In genomic region chr5:109857405-109858031, GRCh38 we compare ENCODE assay signal across 13 cellular contexts.
DNase-seq lines count a peak whose midpoint lies in the region; ATAC-seq and TF ChIP-seq lines count a peak whose summit lies in the region.
"Had no signal": no experiment of that assay in that cellular context is flagged by ENCODE, and none has a peak within 500 bp of the region (broad histone marks: within the 10 kb centered on the region; RNA-seq: fewer than 3 reads in every experiment).

No MANE protein-coding gene starts in this region.

- POLR2A ChIA-PET in CD8-positive, alpha-beta T cell (lab: Charles Lee): interaction anchor here (1.0 to 3.0 kb wide), 9 partner anchors 9 to 167 kb away, joined by 3 to 14 read pairs (median 4); partner anchors contain the start of gene MAN2A1

- DNase-seq in CD8-positive, alpha-beta T cell: peak in 5 of 7 experiments; percentile 9 to 68 (median 23)
- peak; percentile 99 for DNase-seq in MM.1S
- DNase-seq in left lobe of liver (ENCODE audit: low spot score): no peak
- no peak for DNase-seq in NCI-H187 (lab: John Stamatoyannopoulos, UW)
- DNase-seq in GOT3 (lab: John Stamatoyannopoulos, UW): no peak
- no peak for DNase-seq in COLO829 (ENCODE audit: low spot score)
- DNase-seq in trophoblast cell: no peak
- DNase-seq: brain microvascular endothelial cell; C1 segment of cervical spinal cord; NK-92 treated with Interleukin-12 subunit alpha and Interleukin-12 subunit beta, amount 100 ng/mL, for 24 hours; ovary had no signal

- intact Hi-C loops in CD8-positive, alpha-beta T cell (cut with DNase I, micrococcal nuclease): loop anchor here (1.0 to 5.0 kb wide), 4 partner anchors 9 to 195 kb away; no protein-coding TSS in a partner anchor

- H3K79me2 ChIP-seq in MM.1S (ENCODE audit: low read length): peaks cover 40% of the 10 kb centered on the region
- no peaks in the 10 kb centered on the region for H3K79me2 ChIP-seq in trophoblast cell (ENCODE audit: control insufficient read depth, insufficient read depth, low read length, poor library complexity)

- no peak overlapping the region for H2BK120ac ChIP-seq in trophoblast cell (ENCODE audit: insufficient read depth, low read length, poor library complexity)

- H2BK5ac ChIP-seq in trophoblast cell (ENCODE audit: low read depth, low read length, poor library complexity): no peak overlapping the region

- peaks cover 72% of the 10 kb centered on the region for H3K4me1 ChIP-seq in CD8-positive, alpha-beta T cell (ENCODE audit: insufficient read depth, low read length)
- H3K4me1 ChIP-seq in MM.1S (ENCODE audit: low read length) (peaks cover 97% of the 10 kb centered on the region), trophoblast cell (ENCODE audit: control insufficient read depth in 1 of 2, insufficient read depth in 2 of 2, low read length in 2 of 2) (no peaks in the 10 kb centered on the region)

- TF ChIP-seq CTCF in CD8-positive, alpha-beta T cell (IDR thresholded peaks at IDR 0.05): no peak
- TF ChIP-seq CTCF in MM.1S (IDR thresholded peaks at IDR 0.05; ENCODE audit: low read length): 0 out of 2 replicates have a peak, but pooled peaks have one; percentile 7

- no peak overlapping the region for H4K12ac ChIP-seq in trophoblast cell (ENCODE audit: low read depth, low read length)

- no peaks in the 10 kb centered on the region for H4K20me1 ChIP-seq in MM.1S (ENCODE audit: insufficient read depth, low read length)

- peak overlapping the region; percentile 68 for H3K9ac ChIP-seq in MM.1S (ENCODE audit: low read length)
- H3K9ac ChIP-seq in trophoblast cell (ENCODE audit: low read length): no peak overlapping the region

- WGBS in trophoblast cell (ENCODE audit: extremely low coverage, insufficient coverage, insufficient read length): no CpG with 5 or more reads among the region's 8 CpGs

- H3K4me1 Mint-ChIP-seq in CD8-positive, alpha-beta T cell (ENCODE audit: low read depth): peaks cover 89% of the 10 kb centered on the region
- peaks cover 23% of the 10 kb centered on the region for H3K4me1 Mint-ChIP-seq in activated T-helper 17 cell treated with anti-CD3 and anti-CD28 coated beads, Interleukin-2, amount 50 U/mL, for 72 hours

- H3K27me3 Mint-ChIP-seq in CD8-positive, alpha-beta T cell (ENCODE audit: low read depth): no peaks in the 10 kb centered on the region
- no peaks in the 10 kb centered on the region for H3K27me3 Mint-ChIP-seq in activated T-helper 17 cell treated with anti-CD3 and anti-CD28 coated beads, Interleukin-2, amount 50 U/mL, for 72 hours

- H2AK5ac ChIP-seq in trophoblast cell (ENCODE audit: low read length): no peak overlapping the region

- H3K9me3 ChIP-seq in CD8-positive, alpha-beta T cell (ENCODE audit: low read length): no peaks in the 10 kb centered on the region
- H3K9me3 ChIP-seq in MM.1S (replicated peaks; ENCODE audit: insufficient read depth, low read length) (no peaks in the 10 kb centered on the region), trophoblast cell (ENCODE audit: insufficient read depth, low read depth, low read length) (no peaks in the 10 kb centered on the region)
- H3K9me3 ChIP-seq: ovary had no signal

- H3K27me3 ChIP-seq in CD8-positive, alpha-beta T cell (ENCODE audit: insufficient read depth, low read length): no peaks in the 10 kb centered on the region
- H3K27me3 ChIP-seq in MM.1S (replicated peaks; ENCODE audit: insufficient read depth, low read length) (no peaks in the 10 kb centered on the region), trophoblast cell (ENCODE audit: insufficient read depth, low read length) (no peaks in the 10 kb centered on the region)
- H3K27me3 ChIP-seq: brain microvascular endothelial cell, ovary had no signal

- H3K4me3 Mint-ChIP-seq in CD8-positive, alpha-beta T cell: peak overlapping the region; percentile 76
- H3K4me3 Mint-ChIP-seq in activated T-helper 17 cell treated with anti-CD3 and anti-CD28 coated beads, Interleukin-2, amount 50 U/mL, for 72 hours: peak overlapping the region; percentile 70

- H3K4ac ChIP-seq in trophoblast cell (ENCODE audit: low read depth, low read length): no peak overlapping the region

- peak overlapping the region; percentile 30 for H3K27ac ChIP-seq in CD8-positive, alpha-beta T cell (ENCODE audit: low read depth, low read length)
- H3K27ac ChIP-seq in MM.1S (ENCODE audit: low read length) (peak overlapping the region; percentile 97), trophoblast cell (ENCODE audit: low read depth, low read length) (no peak overlapping the region)
- H3K27ac ChIP-seq: brain microvascular endothelial cell, ovary had no signal

- ATAC-seq in CD8-positive, alpha-beta T cell: peak; percentile 74
- ATAC-seq in activated T-helper 17 cell treated with anti-CD3 and anti-CD28 coated beads, Interleukin-2, amount 50 U/mL, for 72 hours (replicated peaks): peak; percentile 68
- peak; percentile 72 for ATAC-seq in left lobe of liver
- ATAC-seq: SK-N-SH treated with all-trans-retinoic acid at 6 μM for 48 hours had no signal

- H4K8ac ChIP-seq in trophoblast cell (ENCODE audit: low read depth, low read length): no peak overlapping the region

- peak overlapping the region; percentile 38 for H3K4me2 ChIP-seq in MM.1S (ENCODE audit: low read depth, low read length)
- H3K4me2 ChIP-seq in trophoblast cell (ENCODE audit: low read length): no peak overlapping the region

- H4K91ac ChIP-seq in trophoblast cell (ENCODE audit: low read depth, low read length): no peak overlapping the region

- peak overlapping the region; percentile 93 for H3K27ac Mint-ChIP-seq in CD8-positive, alpha-beta T cell
- H3K27ac Mint-ChIP-seq in activated T-helper 17 cell treated with anti-CD3 and anti-CD28 coated beads, Interleukin-2, amount 50 U/mL, for 72 hours: peak overlapping the region; percentile 86

- peak overlapping the region; percentile 3 for H3K4me3 ChIP-seq in CD8-positive, alpha-beta T cell (ENCODE audit: low read depth, low read length)
- H3K4me3 ChIP-seq in MM.1S (ENCODE audit: low read length) (no peak overlapping the region), trophoblast cell (ENCODE audit: low read depth, low read length) (no peak overlapping the region)
- H3K4me3 ChIP-seq: ovary had no signal

- H3K79me1 ChIP-seq in trophoblast cell (ENCODE audit: low read length): no peaks in the 10 kb centered on the region

- peaks cover 3% of the 10 kb centered on the region for H3K36me3 ChIP-seq in CD8-positive, alpha-beta T cell (ENCODE audit: insufficient read depth, low read length)
- H3K36me3 ChIP-seq in MM.1S (replicated peaks; ENCODE audit: insufficient read depth, low read length): peaks cover 17% of the 10 kb centered on the region; the same call in 1 of the 2 replicates
- peaks cover 9% of the 10 kb centered on the region in 2 experiments for H3K36me3 ChIP-seq in trophoblast cell (ENCODE audit: control insufficient read depth in 1 of 2, insufficient read depth in 2 of 2, low read length in 2 of 2)
- H3K36me3 ChIP-seq: ovary had no signal

- H3K23ac ChIP-seq in trophoblast cell (ENCODE audit: low read length): no peak overlapping the region

- H2AFZ ChIP-seq in MM.1S (ENCODE audit: low read length): no peak overlapping the region
- no peak overlapping the region for H2AFZ ChIP-seq in trophoblast cell (ENCODE audit: insufficient read depth, low read length, poor library complexity)

- CTCF ChIA-PET in CD8-positive, alpha-beta T cell (lab: Charles Lee): interaction anchor here (1.2 kb wide), 2 partner anchors 64 to 167 kb away, joined by 3 to 5 read pairs; partner anchors contain the start of gene MAN2A1

- H3K18ac ChIP-seq in trophoblast cell (ENCODE audit: low read length): no peak overlapping the region

- no peak overlapping the region for H2BK12ac ChIP-seq in trophoblast cell (ENCODE audit: low read length)

- no peaks in the 10 kb centered on the region for H3K9me2 ChIP-seq in MM.1S (replicated peaks; ENCODE audit: insufficient read depth, low read length)

- peaks cover 50% of the 10 kb centered on the region for H3K36me3 Mint-ChIP-seq in CD8-positive, alpha-beta T cell
- H3K36me3 Mint-ChIP-seq in activated T-helper 17 cell treated with anti-CD3 and anti-CD28 coated beads, Interleukin-2, amount 50 U/mL, for 72 hours (ENCODE audit: low read depth): peaks cover 78% of the 10 kb centered on the region

- peaks cover 73% of the 10 kb centered on the region for H3F3A ChIP-seq in MM.1S (ENCODE audit: insufficient read depth, low read length)

- H3K14ac ChIP-seq in trophoblast cell (ENCODE audit: low read length): no peak overlapping the region

- H3K9me3 Mint-ChIP-seq in CD8-positive, alpha-beta T cell: no peaks in the 10 kb centered on the region
- no peaks in the 10 kb centered on the region for H3K9me3 Mint-ChIP-seq in activated T-helper 17 cell treated with anti-CD3 and anti-CD28 coated beads, Interleukin-2, amount 50 U/mL, for 72 hours

Comparison
In these comparisons a context has a peak if more than half of its experiments do, and no peak if none do; other contexts are left out.
1. DNase-seq: peak in CD8-positive, alpha-beta T cell (5 of 7) and MM.1S (single experiment); none in left lobe of liver (single experiment), NCI-H187 (0 of 2), GOT3 (single experiment), COLO829 (single experiment) and trophoblast cell (0 of 2).
2. Peak in every context shown above with its lines, with median percentiles within 50 percentile points of each other: ATAC-seq.